1 cellular context compared by ENCODE assay signal in the genomic region with DNA sequence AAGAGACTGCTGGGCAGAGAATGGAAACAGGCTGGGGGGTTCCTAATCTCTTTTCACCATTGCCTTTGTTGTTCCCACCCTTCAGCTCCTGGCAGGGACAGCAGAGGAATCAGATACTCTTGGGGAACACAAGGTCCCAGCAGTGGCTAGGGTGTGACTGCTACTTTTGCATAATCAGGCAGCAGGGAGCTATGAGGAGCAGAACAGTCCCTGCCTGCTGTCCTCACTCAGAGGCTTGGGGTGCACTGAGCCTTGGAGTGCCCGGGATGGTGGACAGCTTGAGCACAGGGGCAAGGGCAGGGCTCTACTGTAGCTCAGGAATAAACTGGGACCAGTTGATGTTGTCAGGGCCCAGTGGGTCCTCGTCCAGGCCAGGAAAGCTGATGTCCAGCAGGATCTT.
TF ChIP-seq lines count a peak whose summit lies in the region.

No MANE protein-coding gene starts in this region.

TF ChIP-seq in IMR-90, 13 proteins besides CTCF, POLR2A, EP300 and RAD21:
- TF ChIP-seq, protein P1, sequence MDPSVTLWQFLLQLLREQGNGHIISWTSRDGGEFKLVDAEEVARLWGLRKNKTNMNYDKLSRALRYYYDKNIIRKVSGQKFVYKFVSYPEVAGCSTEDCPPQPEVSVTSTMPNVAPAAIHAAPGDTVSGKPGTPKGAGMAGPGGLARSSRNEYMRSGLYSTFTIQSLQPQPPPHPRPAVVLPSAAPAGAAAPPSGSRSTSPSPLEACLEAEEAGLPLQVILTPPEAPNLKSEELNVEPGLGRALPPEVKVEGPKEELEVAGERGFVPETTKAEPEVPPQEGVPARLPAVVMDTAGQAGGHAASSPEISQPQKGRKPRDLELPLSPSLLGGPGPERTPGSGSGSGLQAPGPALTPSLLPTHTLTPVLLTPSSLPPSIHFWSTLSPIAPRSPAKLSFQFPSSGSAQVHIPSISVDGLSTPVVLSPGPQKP (IDR thresholded peaks at IDR 0.05; ENCODE audit: borderline replicate concordance, low read depth, low read length): no peak
- no peak for TF ChIP-seq NFE2L2 (IDR thresholded peaks at IDR 0.05; ENCODE audit: low read depth, low read length)
- TF ChIP-seq, protein P2, sequence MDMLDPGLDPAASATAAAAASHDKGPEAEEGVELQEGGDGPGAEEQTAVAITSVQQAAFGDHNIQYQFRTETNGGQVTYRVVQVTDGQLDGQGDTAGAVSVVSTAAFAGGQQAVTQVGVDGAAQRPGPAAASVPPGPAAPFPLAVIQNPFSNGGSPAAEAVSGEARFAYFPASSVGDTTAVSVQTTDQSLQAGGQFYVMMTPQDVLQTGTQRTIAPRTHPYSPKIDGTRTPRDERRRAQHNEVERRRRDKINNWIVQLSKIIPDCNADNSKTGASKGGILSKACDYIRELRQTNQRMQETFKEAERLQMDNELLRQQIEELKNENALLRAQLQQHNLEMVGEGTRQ (IDR thresholded peaks at IDR 0.05; ENCODE audit: low read depth, low read length): no peak
